21 cellular contexts compared by ENCODE assay signal in the genomic region with DNA sequence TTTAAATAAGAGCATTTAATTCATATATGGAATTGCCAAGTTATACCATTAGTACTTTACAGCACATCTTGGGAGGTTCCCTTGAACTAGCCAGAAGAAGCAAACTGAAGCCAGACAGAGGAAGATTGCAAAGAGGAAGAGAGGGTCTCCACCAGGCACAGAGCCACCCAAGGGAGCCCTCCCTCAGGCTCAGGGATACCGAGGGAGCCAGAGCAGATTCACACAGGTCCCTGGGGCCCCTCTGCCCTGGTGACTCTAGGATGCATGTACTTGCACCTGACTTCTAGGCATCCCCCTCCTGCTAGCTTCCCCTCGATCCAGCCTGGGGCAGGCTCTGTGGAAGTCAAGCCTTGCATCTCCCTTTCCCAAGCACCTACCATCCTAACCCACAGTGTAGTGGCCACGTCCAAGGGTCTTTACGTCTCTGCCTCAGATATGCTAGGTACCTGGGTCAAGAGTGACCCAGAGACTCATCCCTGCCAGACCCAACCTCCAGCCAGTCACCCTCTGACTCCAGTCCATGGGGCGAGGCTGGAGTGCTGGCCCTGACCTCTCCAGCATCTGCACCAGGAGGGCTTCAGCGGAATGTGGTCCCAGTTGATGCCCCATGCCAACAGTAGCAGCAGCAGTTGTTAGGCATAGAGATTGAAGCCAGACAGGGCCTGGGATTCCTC. TPM values are rescaled to one million over a fixed set of nuclear protein-coding genes. Genes with fewer than 3 reads are reported as not detected.
A peak's percentile ranks its signal among the peaks of the same experiment; 100 is the strongest.
DNase-seq lines count a peak whose midpoint lies in the region; ATAC-seq lines count a peak whose summit lies in the region.
"Had no signal": no experiment of that assay in that cellular context is flagged by ENCODE, and none has a peak within 500 bp of the region (broad histone marks: within the 10 kb centered on the region; RNA-seq: fewer than 3 reads in every experiment).

No MANE protein-coding gene starts in this region.

- H3K9me3 ChIP-seq in T-helper 17 cell (ENCODE audit: control insufficient read depth, low read length, poor library complexity, severe bottlenecking): no peaks in the 10 kb centered on the region

- H3K27ac Mint-ChIP-seq in stimulated activated naive CD8-positive, alpha-beta T cell treated with anti-CD3 and anti-CD28 coated beads, Interleukin-15, Interleukin-2, amounts not matched to agents 100 ng/mL and 50 ng/mL, for 24 hours: peak overlapping the region; percentile 69
- H3K27ac Mint-ChIP-seq in T-helper 17 cell: peak overlapping the region; percentile 97
- H3K27ac Mint-ChIP-seq: GM23338 had no signal

- no peak for DNase-seq in stimulated activated naive CD8-positive, alpha-beta T cell treated with anti-CD3 and anti-CD28 coated beads, Interleukin-15, Interleukin-2, amounts not matched to agents 100 U/mL and 50 U/mL, for 24 hours
- DNase-seq in T-helper 17 cell (no peak), DMS 273 (lab: John Stamatoyannopoulos, UW; ENCODE audit: unreplicated experiment) (no peak), COR-L47 (lab: John Stamatoyannopoulos, UW) (no peak), cortex of kidney (lab: John Stamatoyannopoulos, UW) (no peak)
- DNase-seq: activated CD4-positive, alpha-beta memory T cell treated with anti-CD3 and anti-CD28 coated beads, Interleukin-2, amount 10 ng/mL, durations not matched to agents 7 days and 5 days; activated effector memory CD4-positive, alpha-beta T cell treated with anti-CD3 and anti-CD28 coated beads, Interleukin-2, amount 50 U/mL, for 16 hours; aorta; Calu3; GDM1; hippocampal formation; kidney glomerular epithelial cell; midbrain; NCI-H1092; nucleus accumbens; stimulated activated CD4-positive, alpha-beta T cell treated with anti-CD3 and anti-CD28 coated beads, Interleukin-1b, Interleukin-23, amount 100 ng/mL, for 48 hours had no signal

- no peaks in the 10 kb centered on the region for H3K27me3 Mint-ChIP-seq in stimulated activated naive CD8-positive, alpha-beta T cell treated with anti-CD3 and anti-CD28 coated beads, Interleukin-15, Interleukin-2, amounts not matched to agents 100 ng/mL and 50 ng/mL, for 24 hours
- H3K27me3 Mint-ChIP-seq in T-helper 17 cell: no peaks in the 10 kb centered on the region
- H3K27me3 Mint-ChIP-seq: activated CD4-positive, alpha-beta memory T cell treated with anti-CD3 and anti-CD28 coated beads, Interleukin-2, amount 10 ng/mL, durations not matched to agents 7 days and 5 days had no signal

- no peak for ATAC-seq in stimulated activated naive CD8-positive, alpha-beta T cell treated with anti-CD3 and anti-CD28 coated beads, Interleukin-15, Interleukin-2, amounts not matched to agents 100 U/mL and 50 U/mL, for 24 hours
- ATAC-seq in T-helper 17 cell (no peak), esophagus mucosa (peak; percentile 15), HG03196 (IDR thresholded peaks at IDR 0.05; ENCODE audit: unreplicated experiment) (no peak)
- ATAC-seq: GM23338, sciatic nerve had no signal

- no peaks in the 10 kb centered on the region for H3K9me3 Mint-ChIP-seq in stimulated activated naive CD8-positive, alpha-beta T cell treated with anti-CD3 and anti-CD28 coated beads, Interleukin-15, Interleukin-2, amounts not matched to agents 100 ng/mL and 50 ng/mL, for 24 hours
- H3K9me3 Mint-ChIP-seq: activated CD4-positive, alpha-beta memory T cell treated with anti-CD3 and anti-CD28 coated beads, Interleukin-2, amount 10 ng/mL, durations not matched to agents 7 days and 5 days had no signal

- H3K4me3 Mint-ChIP-seq in stimulated activated naive CD8-positive, alpha-beta T cell treated with anti-CD3 and anti-CD28 coated beads, Interleukin-15, Interleukin-2, amounts not matched to agents 100 ng/mL and 50 ng/mL, for 24 hours: no peak overlapping the region
- peak overlapping the region; percentile 65 for H3K4me3 Mint-ChIP-seq in T-helper 17 cell
- H3K4me3 Mint-ChIP-seq: activated CD4-positive, alpha-beta memory T cell treated with anti-CD3 and anti-CD28 coated beads, Interleukin-2, amount 10 ng/mL, durations not matched to agents 7 days and 5 days; GM23338 had no signal

- peaks cover 95% of the 10 kb centered on the region for H3K4me1 Mint-ChIP-seq in stimulated activated naive CD8-positive, alpha-beta T cell treated with anti-CD3 and anti-CD28 coated beads, Interleukin-15, Interleukin-2, amounts not matched to agents 100 ng/mL and 50 ng/mL, for 24 hours (ENCODE audit: low read depth)
- peaks cover 62% of the 10 kb centered on the region for H3K4me1 Mint-ChIP-seq in T-helper 17 cell

- H3K36me3 Mint-ChIP-seq in stimulated activated naive CD8-positive, alpha-beta T cell treated with anti-CD3 and anti-CD28 coated beads, Interleukin-15, Interleukin-2, amounts not matched to agents 100 ng/mL and 50 ng/mL, for 24 hours (ENCODE audit: low read depth): peaks cover 46% of the 10 kb centered on the region
- H3K36me3 Mint-ChIP-seq in T-helper 17 cell (ENCODE audit: low read depth): peaks cover 14% of the 10 kb centered on the region

RNA-seq across cellular contexts. Expression of a gene that starts 6.4 kb away (rescaled TPM):
- total RNA-seq in T-helper 17 cell (10 to 100 TPM; 40.5 to 48.1 TPM), esophagus mucosa (7.7 TPM)

RNA-seq across cellular contexts. Expression of a gene that starts 30.0 kb away (rescaled TPM):
- total RNA-seq in T-helper 17 cell: 10 to 100 TPM; 17.0 to 18.9 TPM
- total RNA-seq in esophagus mucosa: 27.5 TPM
